Comparison of ENCODE assay signal across 33 cellular contexts in the genomic region with DNA sequence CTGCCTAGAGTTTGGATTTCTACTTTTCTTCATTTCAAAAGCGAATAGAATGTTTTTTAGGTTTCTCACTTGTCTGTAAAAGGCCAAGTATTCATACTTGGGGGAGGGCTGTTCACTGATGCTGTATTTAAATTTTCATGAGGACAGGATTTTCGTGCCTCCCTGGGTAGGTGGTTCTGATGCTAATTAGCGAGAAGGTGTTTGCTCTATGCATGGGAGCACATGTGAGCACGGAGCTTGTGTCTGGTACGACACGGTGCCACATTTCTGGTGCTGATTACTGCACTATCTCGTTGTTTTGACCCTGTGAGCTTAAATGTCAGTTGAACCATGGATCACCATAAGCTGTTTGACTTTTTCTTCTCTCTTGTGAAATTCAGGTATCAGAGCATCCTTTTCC. TPM values are rescaled to one million over a fixed set of nuclear protein-coding genes. Genes with fewer than 3 reads are reported as not detected.
"Had no signal": no experiment of that assay in that cellular context is flagged by ENCODE, and none has a peak within 500 bp of the region (broad histone marks: within the 10 kb centered on the region; RNA-seq: fewer than 3 reads in every experiment).

No MANE protein-coding gene starts in this region.

- ATAC-seq: activated CD8-positive, alpha-beta T cell treated with anti-CD3 and anti-CD28 coated beads for 36 hours; activated naive CD4-positive, alpha-beta T cell treated with anti-CD3 and anti-CD28 coated beads, Interleukin-2, amount 50 U/mL, for 72 hours; activated T-cell treated with anti-CD3 and anti-CD28 coated beads, Interleukin-2, amount 50 U/mL, for 4 hours; activated T-cell treated with anti-CD3 and anti-CD28 coated beads, Interleukin-2, amount 50 U/mL, for 72 hours; activated T-helper 17 cell treated with anti-CD3 and anti-CD28 coated beads, Interleukin-2, amount 50 U/mL, for 72 hours; body of pancreas had no signal

- H3K9me3 ChIP-seq: adrenal gland, body of pancreas, breast epithelium had no signal

- DNase-seq: activated B cell treated with CpG ODN at 0.5 μM for 24 hours; activated CD4-positive, alpha-beta memory T cell treated with anti-CD3 and anti-CD28 coated beads for 36 hours; activated CD4-positive, alpha-beta T cell treated with anti-CD3 and anti-CD28 coated beads for 4 hours; activated CD4-positive, alpha-beta T cell treated with anti-CD3 and anti-CD28 coated beads, Interleukin-2, amount 10 ng/mL, durations not matched to agents 24 days and 14 days; activated CD4-positive, alpha-beta T cell treated with anti-CD3 and anti-CD28 coated beads, Interleukin-2, amount 50 U/mL, for 1 hour; activated CD4-positive, alpha-beta T cell treated with anti-CD3 and anti-CD28 coated beads, Interleukin-2, amount 50 U/mL, for 4 hours; activated CD4-positive, CD25-positive, alpha-beta regulatory T cell treated with anti-CD3 and anti-CD28 coated beads, Interleukin-2, amount 50 U/mL, for 72 hours; activated CD8-positive, alpha-beta memory T cell treated with anti-CD3 and anti-CD28 coated beads, Interleukin-2, amount 50 U/mL, for 4 hours; activated CD8-positive, alpha-beta T cell treated with anti-CD3 and anti-CD28 coated beads for 36 hours; activated effector memory CD4-positive, alpha-beta T cell treated with anti-CD3 and anti-CD28 coated beads, Interleukin-2, amount 50 U/mL, for 16 hours; activated gamma-delta T cell treated with Interleukin-2 at 50 U/mL for 16 hours; activated naive CD4-positive, alpha-beta T cell; activated naive CD4-positive, alpha-beta T cell treated with anti-CD3 and anti-CD28 coated beads for 36 hours; activated naive CD4-positive, alpha-beta T cell treated with anti-CD3 and anti-CD28 coated beads, Interleukin-2, amount 50 U/mL, for 16 hours; activated naive CD8-positive, alpha-beta T cell treated with anti-CD3 and anti-CD28 coated beads for 36 hours; activated T-cell treated with anti-CD3 and anti-CD28 coated beads for 4 hours; activated T-cell treated with anti-CD3 and anti-CD28 coated beads, Interleukin-2, amount 50 U/mL, for 1 hour; activated T-cell treated with anti-CD3 and anti-CD28 coated beads, Interleukin-2, amount 50 U/mL, for 4 hours; activated T-cell treated with anti-CD3 and anti-CD28 coated beads, Interleukin-2, amount 50 U/mL, for 72 hours; adrenal gland; amniotic stem cell; aorta; body of pancreas; brain microvascular endothelial cell; central memory CD4-positive, alpha-beta T cell; T-helper 2 cell; T-helper 9 cell had no signal

- H3K4me3 ChIP-seq: adrenal gland, body of pancreas, breast epithelium had no signal

- H3K36me3 ChIP-seq: adrenal gland, brain microvascular endothelial cell, breast epithelium had no signal

- H3K27ac ChIP-seq: adrenal gland, body of pancreas, brain microvascular endothelial cell, breast epithelium, VCaP had no signal

- H3K27me3 ChIP-seq: adrenal gland, body of pancreas, brain microvascular endothelial cell, breast epithelium had no signal

- H3K4me1 ChIP-seq: adrenal gland, body of pancreas, breast epithelium had no signal

RNA-seq across cellular contexts. Expression of a gene that starts 45.8 kb away (rescaled TPM):
- total RNA-seq: activated B cell treated with CpG ODN at 0.5 μM for 24 hours; activated CD4-positive, alpha-beta memory T cell treated with anti-CD3 and anti-CD28 coated beads for 36 hours; activated CD4-positive, alpha-beta T cell treated with anti-CD3 and anti-CD28 coated beads, Interleukin-2, amount 10 ng/mL, durations not matched to agents 24 days and 14 days; activated CD8-positive, alpha-beta memory T cell treated with anti-CD3 and anti-CD28 coated beads for 36 hours; activated CD8-positive, alpha-beta T cell treated with anti-CD3 and anti-CD28 coated beads for 36 hours; activated naive CD4-positive, alpha-beta T cell treated with anti-CD3 and anti-CD28 coated beads for 36 hours; activated naive CD4-positive, alpha-beta T cell treated with anti-CD3 and anti-CD28 coated beads, Interleukin-2, amount 50 U/mL, for 72 hours; activated naive CD8-positive, alpha-beta T cell treated with anti-CD3 and anti-CD28 coated beads for 36 hours; activated T-cell treated with anti-CD3 and anti-CD28 coated beads, Interleukin-2, amount 50 U/mL, for 4 hours; activated T-helper 1 cell treated with anti-CD3 and anti-CD28 coated beads, Interleukin-12 subunit alpha, Interleukin-12 subunit beta, Interleukin-2, Interleukin-4 antibody, amounts not matched to agents 30 ng/mL and 10 ng/mL and 1 ng/mL, durations not matched to agents 14 hours and 24 hours and 36 hours had no signal
